ENCODE assay signal across 22 cellular contexts in genomic region chr7:8197994-8198698, GRCh38.
DNase-seq lines count a peak whose midpoint lies in the region; ATAC-seq, FAIRE-seq and TF ChIP-seq lines count a peak whose summit lies in the region.
"Had no signal": no experiment of that assay in that cellular context is flagged by ENCODE, and none has a peak within 500 bp of the region (broad histone marks: within the 10 kb centered on the region; RNA-seq: fewer than 3 reads in every experiment).

No MANE protein-coding gene starts in this region.

- no peaks in the 10 kb centered on the region for H3K27me3 Mint-ChIP-seq in CD4-positive, alpha-beta T cell
- H3K27me3 Mint-ChIP-seq in CD8-positive, alpha-beta memory T cell = peaks cover 0 to 5% of the 10 kb centered on the region in 2 donors
- peaks cover 4% of the 10 kb centered on the region for H3K27me3 Mint-ChIP-seq in activated CD8-positive, alpha-beta T cell treated with anti-CD3 and anti-CD28 coated beads for 36 hours
- peaks cover 3 to 17% (median 4%) of the 10 kb centered on the region in 5 donors for H3K27me3 Mint-ChIP-seq in naive thymus-derived CD4-positive, alpha-beta T cell
- H3K27me3 Mint-ChIP-seq in glutamatergic neuron (ENCODE audit: unreplicated experiment) = peaks cover 3% of the 10 kb centered on the region
- H3K27me3 Mint-ChIP-seq: B cell had no signal

- no peak overlapping the region for H3K4me3 ChIP-seq in CD8-positive, alpha-beta memory T cell (ENCODE audit: low read length)
- no peak overlapping the region for H3K4me3 ChIP-seq in naive thymus-derived CD4-positive, alpha-beta T cell (ENCODE audit: low read length)
- H3K4me3 ChIP-seq: adrenal gland, heart right ventricle, right atrium auricular region had no signal

- intact Hi-C loops in CD4-positive, alpha-beta T cell (cut with DNase I, micrococcal nuclease) = loop anchor here in 1 of 2 experiments (10.0 kb wide), 1 partner anchor 153 kb away; no protein-coding TSS in a partner anchor
- intact Hi-C loops in activated CD8-positive, alpha-beta T cell treated with anti-CD3 and anti-CD28 coated beads for 36 hours (cut with micrococcal nuclease) = loop anchor here (5.0 to 10.0 kb wide), 2 partner anchors 426 to 513 kb away; no protein-coding TSS in a partner anchor
- intact Hi-C loops in naive thymus-derived CD4-positive, alpha-beta T cell (cut with micrococcal nuclease) = loop anchor here (2.0 to 10.0 kb wide), 2 partner anchors 229 to 313 kb away; partner anchors contain the start of gene GLCCI1 (in 1 of the 2)

- no peak for TF ChIP-seq CTCF in CD4-positive, alpha-beta T cell (IDR thresholded peaks at IDR 0.05)
- TF ChIP-seq CTCF in activated CD8-positive, alpha-beta T cell treated with anti-CD3 and anti-CD28 coated beads for 36 hours (IDR thresholded peaks at IDR 0.05) = no peak
- TF ChIP-seq CTCF in glutamatergic neuron (IDR thresholded peaks at IDR 0.05; ENCODE audit: partially characterized antibody, unreplicated experiment) = no peak

- H3K9me3 Mint-ChIP-seq in CD4-positive, alpha-beta T cell = no peaks in the 10 kb centered on the region
- H3K9me3 Mint-ChIP-seq in CD8-positive, alpha-beta memory T cell = no peaks in the 10 kb centered on the region
- no peaks in the 10 kb centered on the region for H3K9me3 Mint-ChIP-seq in activated CD8-positive, alpha-beta T cell treated with anti-CD3 and anti-CD28 coated beads for 36 hours
- peaks cover 0 to 3% (median 0%) of the 10 kb centered on the region in 11 donors for H3K9me3 Mint-ChIP-seq in naive thymus-derived CD4-positive, alpha-beta T cell
- H3K9me3 Mint-ChIP-seq in glutamatergic neuron (ENCODE audit: unreplicated experiment) = peaks cover 3% of the 10 kb centered on the region

- H3K27me3 ChIP-seq in CD4-positive, alpha-beta T cell (ENCODE audit: control insufficient read depth, insufficient read depth, low read length) = no peaks in the 10 kb centered on the region
- H3K27me3 ChIP-seq in CD8-positive, alpha-beta memory T cell (ENCODE audit: insufficient read depth, low read length, poor library complexity, severe bottlenecking) = no peaks in the 10 kb centered on the region
- no peaks in the 10 kb centered on the region for H3K27me3 ChIP-seq in naive thymus-derived CD4-positive, alpha-beta T cell (ENCODE audit: control insufficient read depth in 2 of 2, insufficient read depth in 2 of 2, low read length in 2 of 2)
- H3K27me3 ChIP-seq: adrenal gland, heart right ventricle, neutrophil, right atrium auricular region had no signal

- H3K36me3 Mint-ChIP-seq in CD4-positive, alpha-beta T cell (ENCODE audit: low read depth) = no peaks in the 10 kb centered on the region
- H3K36me3 Mint-ChIP-seq in CD8-positive, alpha-beta memory T cell = no peaks in the 10 kb centered on the region
- H3K36me3 Mint-ChIP-seq in activated CD8-positive, alpha-beta T cell treated with anti-CD3 and anti-CD28 coated beads for 36 hours (ENCODE audit: low read depth) = no peaks in the 10 kb centered on the region
- peaks cover 0 to 14% (median 0%) of the 10 kb centered on the region in 5 donors for H3K36me3 Mint-ChIP-seq in naive thymus-derived CD4-positive, alpha-beta T cell
- no peaks in the 10 kb centered on the region for H3K36me3 Mint-ChIP-seq in glutamatergic neuron (ENCODE audit: unreplicated experiment)

- peaks cover 11% of the 10 kb centered on the region for H3K4me1 ChIP-seq in CD8-positive, alpha-beta memory T cell (ENCODE audit: insufficient read depth, low read length)
- peaks cover 0 to 10% of the 10 kb centered on the region in 2 donors for H3K4me1 ChIP-seq in naive thymus-derived CD4-positive, alpha-beta T cell (ENCODE audit: control insufficient read depth in 2 of 2, insufficient read depth in 2 of 2, low read length in 2 of 2)
- H3K4me1 ChIP-seq: adrenal gland had no signal

- H3K27ac Mint-ChIP-seq in CD4-positive, alpha-beta T cell = no peak overlapping the region
- peak overlapping the region; percentile 5 to 77 (median 56) for H3K27ac Mint-ChIP-seq in CD8-positive, alpha-beta memory T cell
- no peak overlapping the region for H3K27ac Mint-ChIP-seq in activated CD8-positive, alpha-beta T cell treated with anti-CD3 and anti-CD28 coated beads for 36 hours
- peak overlapping the region in 2 of 9 donors; percentile 57 to 60 for H3K27ac Mint-ChIP-seq in naive thymus-derived CD4-positive, alpha-beta T cell
- no peak overlapping the region for H3K27ac Mint-ChIP-seq in glutamatergic neuron (ENCODE audit: unreplicated experiment)
- H3K27ac Mint-ChIP-seq: B cell had no signal

- peaks cover 17% of the 10 kb centered on the region for H3K4me1 Mint-ChIP-seq in CD4-positive, alpha-beta T cell (ENCODE audit: low read depth)
- H3K4me1 Mint-ChIP-seq in CD8-positive, alpha-beta memory T cell = peaks cover 24 to 45% (median 36%) of the 10 kb centered on the region in 3 donors
- peaks cover 25% of the 10 kb centered on the region for H3K4me1 Mint-ChIP-seq in activated CD8-positive, alpha-beta T cell treated with anti-CD3 and anti-CD28 coated beads for 36 hours (ENCODE audit: low read depth)
- peaks cover 0 to 57% (median 7%) of the 10 kb centered on the region in 7 donors for H3K4me1 Mint-ChIP-seq in naive thymus-derived CD4-positive, alpha-beta T cell
- no peaks in the 10 kb centered on the region for H3K4me1 Mint-ChIP-seq in glutamatergic neuron (ENCODE audit: low read depth, unreplicated experiment)

- H3K4me3 Mint-ChIP-seq in CD4-positive, alpha-beta T cell = no peak overlapping the region
- H3K4me3 Mint-ChIP-seq in CD8-positive, alpha-beta memory T cell = peak overlapping the region in 6 of 7 donors; percentile 5 to 82 (median 42)
- H3K4me3 Mint-ChIP-seq in activated CD8-positive, alpha-beta T cell treated with anti-CD3 and anti-CD28 coated beads for 36 hours = no peak overlapping the region
- H3K4me3 Mint-ChIP-seq in naive thymus-derived CD4-positive, alpha-beta T cell = peak overlapping the region in 1 of 10 donors; percentile 44
- H3K4me3 Mint-ChIP-seq in glutamatergic neuron (ENCODE audit: unreplicated experiment) = no peak overlapping the region
- H3K4me3 Mint-ChIP-seq: B cell had no signal

- no peak overlapping the region for H3K27ac ChIP-seq in CD4-positive, alpha-beta T cell (ENCODE audit: low read depth, low read length)
- H3K27ac ChIP-seq in CD8-positive, alpha-beta memory T cell (ENCODE audit: low read depth, low read length) = no peak overlapping the region
- H3K27ac ChIP-seq in naive thymus-derived CD4-positive, alpha-beta T cell (ENCODE audit: low read depth, low read length) = no peak overlapping the region
- H3K27ac ChIP-seq: adrenal gland, heart right ventricle, neutrophil, right atrium auricular region had no signal

- FAIRE-seq in H54 (lab: Jason Lieb, UNC) = no peak

- no peak for TF ChIP-seq POLR2A in H54 (IDR thresholded peaks at IDR 0.05; ENCODE audit: low read depth, low read length)

- no peaks in the 10 kb centered on the region for H3K36me3 ChIP-seq in CD8-positive, alpha-beta memory T cell (ENCODE audit: insufficient read depth, low read length)
- no peaks in the 10 kb centered on the region for H3K36me3 ChIP-seq in naive thymus-derived CD4-positive, alpha-beta T cell (ENCODE audit: control insufficient read depth in 2 of 3, insufficient read depth in 3 of 3, low read length in 3 of 3)
- H3K36me3 ChIP-seq: adrenal gland, right atrium auricular region had no signal

- peak; percentile 46 for ATAC-seq in CD4-positive, alpha-beta T cell (ENCODE audit: poor library complexity)
- ATAC-seq in activated CD8-positive, alpha-beta T cell treated with anti-CD3 and anti-CD28 coated beads for 36 hours = peak; percentile 92
- ATAC-seq in naive thymus-derived CD4-positive, alpha-beta T cell = peak; percentile 60
- no peak for ATAC-seq in GM19463 (IDR thresholded peaks at IDR 0.05; ENCODE audit: unreplicated experiment)
- ATAC-seq: heart right ventricle had no signal

- DNase-seq in CD4-positive, alpha-beta T cell = no peak
- DNase-seq in CD8-positive, alpha-beta memory T cell = peak; percentile 6 to 72 (median 27)
- peak; percentile 81 for DNase-seq in activated CD8-positive, alpha-beta T cell treated with anti-CD3 and anti-CD28 coated beads for 36 hours
- DNase-seq in naive thymus-derived CD4-positive, alpha-beta T cell = no peak
- DNase-seq in H54 (ENCODE audit: insufficient read length, low spot score) (no peak), glutamatergic neuron (no peak)
- DNase-seq: adrenal gland; DMS153; effector CD8-positive, alpha-beta T cell; HCEC 1CT; heart right ventricle; kidney glomerular epithelial cell; mesendoderm; NCI-H1694 treated with DMSO at 0.1 percent for 48 hours; NCI-H446; SHP77; T-helper 9 cell; trophoblast cell had no signal

- CTCF ChIA-PET in CD4-positive, alpha-beta T cell (lab: Charles Lee) = no interaction called here
- CTCF ChIA-PET in CD8-positive, alpha-beta memory T cell (lab: Charles Lee) = interaction anchor here (0.7 to 1.2 kb wide), 4 partner anchors 70 to 592 kb away, joined by 3 read pairs; no protein-coding TSS in a partner anchor
- CTCF ChIA-PET in activated CD8-positive, alpha-beta T cell treated with anti-CD3 and anti-CD28 coated beads for 36 hours (lab: Charles Lee) = interaction anchor here (0.6 to 2.0 kb wide), 6 partner anchors 19 to 517 kb away, joined by 3 to 6 read pairs (median 4); no protein-coding TSS in a partner anchor
- CTCF ChIA-PET in naive thymus-derived CD4-positive, alpha-beta T cell (lab: Charles Lee) = interaction anchor here (1.0 kb wide), 1 partner anchor 517 kb away, joined by 3 read pairs; no protein-coding TSS in a partner anchor

- H3K9me3 ChIP-seq in CD4-positive, alpha-beta T cell (ENCODE audit: control insufficient read depth, low read length) = no peaks in the 10 kb centered on the region
- no peaks in the 10 kb centered on the region for H3K9me3 ChIP-seq in CD8-positive, alpha-beta memory T cell (ENCODE audit: low read length)
- H3K9me3 ChIP-seq in naive thymus-derived CD4-positive, alpha-beta T cell (ENCODE audit: control insufficient read depth in 2 of 3, low read length in 3 of 3) = no peaks in the 10 kb centered on the region
- H3K9me3 ChIP-seq: adrenal gland, heart right ventricle, neutrophil, right atrium auricular region had no signal

- POLR2A ChIA-PET in CD4-positive, alpha-beta T cell (lab: Charles Lee) = interaction anchor here (0.9 to 1.3 kb wide), 3 partner anchors 20 to 517 kb away, joined by 3 to 4 read pairs (median 4); partner anchors contain the start of gene GLCCI1
- POLR2A ChIA-PET in CD8-positive, alpha-beta memory T cell (lab: Charles Lee) = interaction anchor here (1.6 kb wide), 1 partner anchor 558 kb away, joined by 7 read pairs; the partner anchor contains the start of gene UMAD1
- POLR2A ChIA-PET in activated CD8-positive, alpha-beta T cell treated with anti-CD3 and anti-CD28 coated beads for 36 hours (lab: Charles Lee) = interaction anchor here (0.6 to 1.8 kb wide), 5 partner anchors 11 to 557 kb away, joined by 3 to 7 read pairs (median 3); partner anchors contain the start of gene UMAD1
- POLR2A ChIA-PET in naive thymus-derived CD4-positive, alpha-beta T cell (lab: Charles Lee) = no interaction called here

Comparison
In these comparisons a context has a peak if more than half of its experiments do, and no peak if none do; other contexts are left out.
1. DNase-seq: peak in CD8-positive, alpha-beta memory T cell (5 of 5) and activated CD8-positive, alpha-beta T cell treated with anti-CD3 and anti-CD28 coated beads for 36 hours (single experiment); none in CD4-positive, alpha-beta T cell (0 of 10), naive thymus-derived CD4-positive, alpha-beta T cell (0 of 9), H54 (single experiment) and glutamatergic neuron (single experiment).
2. H3K27ac Mint-ChIP-seq: peak in CD8-positive, alpha-beta memory T cell (8 of 8); none in CD4-positive, alpha-beta T cell (single experiment), activated CD8-positive, alpha-beta T cell treated with anti-CD3 and anti-CD28 coated beads for 36 hours (single experiment) and glutamatergic neuron (single experiment).
3. H3K4me3 Mint-ChIP-seq: peak in CD8-positive, alpha-beta memory T cell (6 of 7); none in CD4-positive, alpha-beta T cell (single experiment), activated CD8-positive, alpha-beta T cell treated with anti-CD3 and anti-CD28 coated beads for 36 hours (single experiment) and glutamatergic neuron (single experiment).